Comparison of ENCODE assay signal across 8 cellular contexts in the genomic region with DNA sequence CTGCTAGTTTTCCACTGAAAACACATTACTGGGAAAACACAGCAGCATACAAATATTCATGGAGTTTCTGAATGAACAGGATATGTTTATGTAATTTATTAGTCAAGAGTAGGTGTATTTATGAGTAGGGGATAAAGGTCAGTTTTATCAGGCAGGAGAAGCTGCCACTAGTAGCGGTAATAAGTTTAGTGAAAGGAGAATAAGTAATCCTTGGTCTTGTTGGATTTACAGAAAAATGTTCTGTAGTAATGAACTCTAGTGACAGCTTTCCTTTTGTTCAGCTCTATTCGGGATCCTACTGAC. TPM values are rescaled to one million over a fixed set of nuclear protein-coding genes. Genes with fewer than 3 reads are reported as not detected.
DNase-seq lines count a peak whose midpoint lies in the region; ATAC-seq and TF ChIP-seq lines count a peak whose summit lies in the region.

No MANE protein-coding gene starts in this region.

- DNase-seq in HFF-Myc (ENCODE audit: extremely low read depth, low read depth) = no peak
- DNase-seq in astrocyte of the hippocampus (ENCODE audit: low read depth, low spot score) = peak; percentile 16
- DNase-seq in memory B cell (ENCODE audit: low spot score in 2 of 2) = no peak
- no peak for DNase-seq in mucosa of gallbladder (ENCODE audit: low spot score)
- no peak for DNase-seq in NCI-H1048 (lab: John Stamatoyannopoulos, UW)
- no peak for DNase-seq in activated gamma-delta T cell (lab: John Stamatoyannopoulos, UW)
- DNase-seq in amygdala (lab: John Stamatoyannopoulos, UW) = no peak

- peak overlapping the region; percentile 78 for H3K27ac ChIP-seq in 22Rv1

- H3K9me3 Mint-ChIP-seq in memory B cell = no peaks in the 10 kb centered on the region

- peaks cover 3% of the 10 kb centered on the region for H3K36me3 Mint-ChIP-seq in memory B cell

- H3K4me3 Mint-ChIP-seq in memory B cell = peak overlapping the region; percentile 95

- ATAC-seq in memory B cell (ENCODE audit: low read depth) = no peak

- no peak overlapping the region for H3K27ac Mint-ChIP-seq in memory B cell

- H3K4me3 ChIP-seq in HFF-Myc (replicated peaks; ENCODE audit: low read depth, low read length) = peak overlapping the region; percentile 49

- TF ChIP-seq CTCF in 22Rv1 (IDR thresholded peaks at IDR 0.05) (no peak), HFF-Myc (IDR thresholded peaks at IDR 0.05; ENCODE audit: low read depth, low read length, missing control alignments) (no peak)

- peaks cover 22% of the 10 kb centered on the region for H3K4me1 Mint-ChIP-seq in memory B cell

- no peaks in the 10 kb centered on the region for H3K27me3 Mint-ChIP-seq in memory B cell

RNA-seq across cellular contexts. Expression of gene MAST2, which starts 1.2 kb away (rescaled TPM):
- total RNA-seq in mucosa of gallbladder = 54.0 TPM

RNA-seq across cellular contexts. Expression of gene IPP, which starts 54.2 kb away (rescaled TPM):
- total RNA-seq in mucosa of gallbladder = 20.9 TPM
